Comparison of ENCODE assay signal across 24 cellular contexts in genomic region chr17:30597776-30598288, GRCh38.
DNase-seq lines count a peak whose midpoint lies in the region; TF ChIP-seq lines count a peak whose summit lies in the region.
"Had no signal": no experiment of that assay in that cellular context is flagged by ENCODE, and none has a peak within 500 bp of the region (broad histone marks: within the 10 kb centered on the region; RNA-seq: fewer than 3 reads in every experiment).

No MANE protein-coding gene starts in this region.

- H3K36me3 ChIP-seq in GM23248 (ENCODE audit: low read depth) (no peaks in the 10 kb centered on the region), MG63 (no peaks in the 10 kb centered on the region), testis (ENCODE audit: low read depth, missing control alignments) (no peaks in the 10 kb centered on the region)
- H3K36me3 ChIP-seq: BLaER1 had no signal

- no peaks in the 10 kb centered on the region for H4K20me1 ChIP-seq in GM23248 (ENCODE audit: insufficient read depth)

- H3K27ac ChIP-seq in GM23248 = no peak overlapping the region
- no peak overlapping the region for H3K27ac ChIP-seq in testis
- H3K27ac ChIP-seq: BLaER1, PC-9, RWPE1 had no signal

- peaks cover 10% of the 10 kb centered on the region; the same call in 1 of the 2 replicates for H3K4me1 ChIP-seq in GM23248 (ENCODE audit: insufficient read depth)
- peaks cover 3% of the 10 kb centered on the region for H3K4me1 ChIP-seq in testis

- peaks cover 6% of the 10 kb centered on the region; the same call in 1 of the 2 replicates for H3F3A ChIP-seq in GM23248 (ENCODE audit: insufficient read depth)

- intact Hi-C loops in testis (cut with DNase I; ENCODE audit: low total_unique reads) = no loop called here

- 74 to 75% methylated on average over 4 of the region's 4 CpGs for WGBS in GM23248 (ENCODE audit: low coverage in 1 of 2, low lambda C conversion rate in 2 of 2, missing lambda C conversion rate in 2 of 2), 2 experiments
- 76 to 87% methylated on average over 4 of the region's 4 CpGs for WGBS in testis, 2 donors

- no peak overlapping the region for H2AFZ ChIP-seq in GM23248
- H2AFZ ChIP-seq: GM23338, PC-9 had no signal

- H3K27me3 ChIP-seq in GM23248 (replicated peaks; ENCODE audit: insufficient read depth) (no peaks in the 10 kb centered on the region), MG63 (no peaks in the 10 kb centered on the region), testis (no peaks in the 10 kb centered on the region)
- H3K27me3 ChIP-seq: BLaER1 had no signal

- TF ChIP-seq CTCF in fibroblast of mammary gland (conservative IDR thresholded peaks at IDR 0.05; ENCODE audit: control insufficient read depth, insufficient read depth, low read depth, low read length) = no peak
- TF ChIP-seq CTCF in testis (IDR thresholded peaks at IDR 0.05) = no peak

- no peak for TF ChIP-seq POLR2A in testis (IDR thresholded peaks at IDR 0.05)

- no peaks in the 10 kb centered on the region for H3K9me3 ChIP-seq in GM23248 (ENCODE audit: low read depth)
- no peaks in the 10 kb centered on the region for H3K9me3 ChIP-seq in MG63
- no peaks in the 10 kb centered on the region for H3K9me3 ChIP-seq in testis
- H3K9me3 ChIP-seq: SK-N-SH had no signal

- POLR2A ChIA-PET in HEK293T (lab: Yijun Ruan, JAX) = interaction anchor here (0.7 to 1.1 kb wide), 2 partner anchors 10 to 131 kb away, joined by 3 read pairs; no protein-coding TSS in a partner anchor

- H3K9ac ChIP-seq in GM23248 = no peak overlapping the region
- H3K9ac ChIP-seq: BLaER1, SK-N-SH had no signal

- DNase-seq in GM23248 = peak; percentile 3
- peak; percentile 31 for DNase-seq in MG63
- peak; percentile 1 for DNase-seq in fibroblast of mammary gland (ENCODE audit: low read depth)
- no peak for DNase-seq in testis
- DNase-seq in NCI-H2227 treated with DMSO at 0.1 percent for 48 hours (lab: John Stamatoyannopoulos, UW) = no peak
- no peak for DNase-seq in HEK293T (ENCODE audit: extremely low spot score)
- no peak for DNase-seq in hypothalamus (lab: John Stamatoyannopoulos, UW)
- DNase-seq: CD4-positive, alpha-beta T cell; COR-L47; DMS79; HCEC 1CT; NCI-H1105; NCI-H146; NCI-H2029; NCI-H226; NCI-H510A treated with DMSO at 0.1 percent for 48 hours; NCI-H748 treated with DMSO at 0.1 percent for 48 hours; PC-9; SHP77 treated with DMSO at 0.1 percent for 48 hours; SK-N-SH had no signal

- CTCF ChIA-PET in HEK293T (lab: Yijun Ruan, JAX) = no interaction called here

- H3K4me2 ChIP-seq in GM23248 (ENCODE audit: unreplicated experiment) = no peak overlapping the region
- H3K4me2 ChIP-seq: BLaER1, GM23338, PC-9, SK-N-SH had no signal

- in situ Hi-C loops in GM23248 (cut with MboI) = no loop called here

- H3K9me2 ChIP-seq in GM23248 (ENCODE audit: insufficient read depth) = no peaks in the 10 kb centered on the region
- H3K9me2 ChIP-seq: SK-N-SH had no signal

- H3K79me2 ChIP-seq in GM23248 (ENCODE audit: insufficient read depth) = peaks cover 18% of the 10 kb centered on the region

- H3K4me3 ChIP-seq in GM23248 (no peak overlapping the region), MG63 (no peak overlapping the region), fibroblast of mammary gland (ENCODE audit: control insufficient read depth, low read depth, low read length) (no peak overlapping the region), testis (no peak overlapping the region)
- H3K4me3 ChIP-seq: BLaER1, GM23338, K562, PC-9 had no signal

TF ChIP-seq in HEK293T, 16 proteins besides CTCF, POLR2A, EP300 and RAD21:
- TF ChIP-seq, protein P1, sequence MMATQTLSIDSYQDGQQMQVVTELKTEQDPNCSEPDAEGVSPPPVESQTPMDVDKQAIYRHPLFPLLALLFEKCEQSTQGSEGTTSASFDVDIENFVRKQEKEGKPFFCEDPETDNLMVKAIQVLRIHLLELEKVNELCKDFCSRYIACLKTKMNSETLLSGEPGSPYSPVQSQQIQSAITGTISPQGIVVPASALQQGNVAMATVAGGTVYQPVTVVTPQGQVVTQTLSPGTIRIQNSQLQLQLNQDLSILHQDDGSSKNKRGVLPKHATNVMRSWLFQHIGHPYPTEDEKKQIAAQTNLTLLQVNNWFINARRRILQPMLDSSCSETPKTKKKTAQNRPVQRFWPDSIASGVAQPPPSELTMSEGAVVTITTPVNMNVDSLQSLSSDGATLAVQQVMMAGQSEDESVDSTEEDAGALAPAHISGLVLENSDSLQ (IDR thresholded peaks at IDR 0.05) = no peak
- TF ChIP-seq SP1 (IDR thresholded peaks at IDR 0.05) (no peak), FOXM1 (IDR thresholded peaks at IDR 0.05; ENCODE audit: borderline replicate concordance) (no peak), SUZ12 (IDR thresholded peaks at IDR 0.05) (no peak)
TF ChIP-seq in HEK293T: peak in this region for 0.

Comparison
In these comparisons a context has a peak if more than half of its experiments do, and no peak if none do; other contexts are left out.
1. DNase-seq: peak in GM23248 (single experiment), MG63 (single experiment) and fibroblast of mammary gland (single experiment); none in testis (single experiment), NCI-H2227 treated with DMSO at 0.1 percent for 48 hours (single experiment), HEK293T (single experiment) and hypothalamus (0 of 51).